ENCODE assay signal across 8 cellular contexts in the genomic region with DNA sequence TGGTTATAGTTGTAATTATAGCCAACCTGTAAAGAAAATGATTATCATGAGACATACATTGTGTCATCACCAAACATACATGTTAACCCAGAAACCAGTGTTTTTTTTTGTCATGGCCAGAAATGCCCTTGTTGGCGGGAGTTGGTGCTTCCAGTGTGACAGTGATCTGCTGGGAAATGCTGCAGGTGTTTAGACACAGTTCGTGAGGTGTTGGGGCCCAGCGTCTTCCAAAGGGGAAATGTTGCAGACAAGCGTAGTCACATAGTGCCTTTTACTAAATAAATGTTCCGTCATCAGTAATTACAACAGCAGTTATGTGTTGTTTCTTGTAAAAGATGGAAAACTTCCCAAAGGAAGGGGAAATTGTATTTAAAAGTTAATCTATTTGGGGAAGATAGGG.
"Had no signal": no experiment of that assay in that cellular context is flagged by ENCODE, and none has a peak within 500 bp of the region (broad histone marks: within the 10 kb centered on the region; RNA-seq: fewer than 3 reads in every experiment).

No MANE protein-coding gene starts in this region.

- H3K4me3 ChIP-seq: GM23248, HAP-1 had no signal

- DNase-seq: GM23248, GOT3, H7, HFFc6 had no signal

- H3K27ac ChIP-seq: GM23248, HL-60 had no signal

- ATAC-seq: HCT116, HepG2 had no signal

- H3K9me3 ChIP-seq: HAP-1 had no signal

- FAIRE-seq: HepG2 had no signal
